Comparison of ENCODE assay signal across 1 cellular context in genomic region chr10:6238613-6239212, GRCh38.
TF ChIP-seq lines count a peak whose summit lies in the region.

No MANE protein-coding gene starts in this region.

TF ChIP-seq in K562, 482 proteins besides CTCF, POLR2A, EP300 and RAD21:
- TF ChIP-seq ZNF146 (CRISPR knock-in tag; IDR thresholded peaks at IDR 0.05; ENCODE audit: unreplicated experiment) (peak; percentile 100), ADNP (tag; IDR thresholded peaks at IDR 0.05) (peak; percentile 42; the same call in 1 of the 2 replicates), BCOR (IDR thresholded peaks at IDR 0.05) (peak; percentile 76), RBM25 (IDR thresholded peaks at IDR 0.05; ENCODE audit: low read depth, low read length, severe bottlenecking) (peak; percentile 50), SMARCA5 (IDR thresholded peaks at IDR 0.05) (peak; percentile 85), KDM1A (IDR thresholded peaks at IDR 0.05) (peak in 1 of 2 experiments; percentile 60; a peak in 2 of 4 replicates)
